Comparison of ENCODE assay signal across 26 cellular contexts in the genomic region with DNA sequence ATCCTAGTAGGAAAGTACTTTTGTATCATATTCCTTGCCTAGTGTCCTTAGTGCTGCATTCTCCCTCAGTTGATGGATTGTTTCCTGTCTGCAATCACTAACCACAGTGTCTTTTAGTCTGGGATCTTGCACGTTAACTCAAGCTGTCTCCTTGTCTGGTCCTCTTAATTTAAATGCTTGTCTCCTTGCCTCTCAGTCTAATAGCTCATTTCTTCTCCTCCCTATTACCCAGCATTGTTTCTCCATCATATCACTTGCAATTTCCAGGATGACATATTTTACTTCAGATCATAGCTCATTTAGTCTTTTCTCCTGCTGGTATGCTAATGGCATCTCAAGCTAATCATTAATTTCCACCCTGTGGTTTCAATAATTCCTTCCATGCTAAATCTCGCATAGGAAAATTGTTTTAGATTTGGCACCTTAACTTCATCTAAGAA.
DNase-seq lines count a peak whose midpoint lies in the region; ATAC-seq, FAIRE-seq and TF ChIP-seq lines count a peak whose summit lies in the region.
"Had no signal": no experiment of that assay in that cellular context is flagged by ENCODE, and none has a peak within 500 bp of the region (broad histone marks: within the 10 kb centered on the region; RNA-seq: fewer than 3 reads in every experiment).

No MANE protein-coding gene starts in this region.

- no peak for TF ChIP-seq RAD21 in A549 (conservative IDR thresholded peaks at IDR 0.05 in 1 of 2, IDR thresholded peaks at IDR 0.05 in 1 of 2)

- H3K4me2 ChIP-seq in A549, result no peak overlapping the region
- H3K4me2 ChIP-seq: neural progenitor cell had no signal

- TF ChIP-seq POLR2A in A549 (IDR thresholded peaks at IDR 0.05; ENCODE audit: low read length), result no peak

- H3K4me1 ChIP-seq in A549, result no peaks in the 10 kb centered on the region
- H3K4me1 ChIP-seq: neural progenitor cell, prostate gland had no signal

- H3K9me3 ChIP-seq in A549, result no peaks in the 10 kb centered on the region
- H3K9me3 ChIP-seq: prostate gland had no signal

- peaks cover 11% of the 10 kb centered on the region for H3K9me3 Mint-ChIP-seq in stimulated activated effector memory CD8-positive, alpha-beta T cell treated with anti-CD3 and anti-CD28 coated beads, Interleukin-12 subunit alpha, Interleukin-12 subunit beta, amount 100 ng/mL, for 72 hours
- H3K9me3 Mint-ChIP-seq: mesothelial cell of epicardium had no signal

- H3K4me3 Mint-ChIP-seq in stimulated activated effector memory CD8-positive, alpha-beta T cell treated with anti-CD3 and anti-CD28 coated beads, Interleukin-12 subunit alpha, Interleukin-12 subunit beta, amount 100 ng/mL, for 72 hours, result no peak overlapping the region
- H3K4me3 Mint-ChIP-seq: CD14-positive monocyte, mesothelial cell of epicardium, neural progenitor cell, T-helper 17 cell had no signal

- no peak overlapping the region for H3K27ac ChIP-seq in A549
- H3K27ac ChIP-seq: neural progenitor cell, prostate gland, WERI-Rb-1 had no signal

- DNase-seq in A549 (ENCODE audit: low read depth in 1 of 2, low spot score in 1 of 2), result no peak
- DNase-seq in KBM-7, result peak; percentile 47
- peak; percentile 1 for DNase-seq in astrocyte of the hippocampus (ENCODE audit: low read depth, low spot score)
- peak; percentile 71 for DNase-seq in kidney tubule cell (ENCODE audit: low spot score)
- DNase-seq in activated CD4-positive, alpha-beta T cell treated with anti-CD3 and anti-CD28 coated beads, Interleukin-2, amount 50 U/mL, for 48 hours, result no peak
- DNase-seq in stimulated activated effector memory CD8-positive, alpha-beta T cell treated with anti-CD3 and anti-CD28 coated beads, Interleukin-12 subunit alpha, Interleukin-12 subunit beta, amount 100 ng/mL, for 72 hours (ENCODE audit: low spot score in 2 of 2), result no peak
- no peak for DNase-seq in NCI-H2107 (lab: John Stamatoyannopoulos, UW)
- DNase-seq: activated CD4-positive, alpha-beta T cell treated with anti-CD3 and anti-CD28 coated beads, Interleukin-2, amount 50 U/mL, for 4 hours; activated T-cell treated with anti-CD3 and anti-CD28 coated beads for 4 hours; DMS 273 treated with DMSO at 0.1 percent for 48 hours; hypothalamus; KG1; left cardiac atrium; NCI-H2029; NCI-H526 treated with DMSO at 0.1 percent for 48 hours; OCI-M1; SIG-M5; T-helper 17 cell; WERI-Rb-1 had no signal

- H3K4me3 ChIP-seq in A549, result no peak overlapping the region
- H3K4me3 ChIP-seq: neural progenitor cell, prostate gland had no signal

- H3K4me1 Mint-ChIP-seq in stimulated activated effector memory CD8-positive, alpha-beta T cell treated with anti-CD3 and anti-CD28 coated beads, Interleukin-12 subunit alpha, Interleukin-12 subunit beta, amount 100 ng/mL, for 72 hours, result no peaks in the 10 kb centered on the region
- H3K4me1 Mint-ChIP-seq: CD14-positive monocyte, neural progenitor cell, T-helper 17 cell had no signal

- ATAC-seq in A549 (no peak), HG03196 (IDR thresholded peaks at IDR 0.05; ENCODE audit: unreplicated experiment) (no peak)
- ATAC-seq in stimulated activated effector memory CD8-positive, alpha-beta T cell treated with anti-CD3 and anti-CD28 coated beads, Interleukin-12 subunit alpha, Interleukin-12 subunit beta, amount 100 ng/mL, for 72 hours, result no peak
- ATAC-seq: left cardiac atrium, T-helper 17 cell had no signal

- H3K36me3 Mint-ChIP-seq in stimulated activated effector memory CD8-positive, alpha-beta T cell treated with anti-CD3 and anti-CD28 coated beads, Interleukin-12 subunit alpha, Interleukin-12 subunit beta, amount 100 ng/mL, for 72 hours, result no peaks in the 10 kb centered on the region
- H3K36me3 Mint-ChIP-seq: CD14-positive monocyte, mesothelial cell of epicardium, neural progenitor cell had no signal

- CTCF ChIA-PET in A549 (lab: Yijun Ruan, JAX), result no interaction called here

- TF ChIP-seq EP300 in A549 (IDR thresholded peaks at IDR 0.05), result no peak

- no peak for FAIRE-seq in A549 (lab: Jason Lieb, UNC)
- FAIRE-seq: G401.6, urothelium cell line had no signal

- no peak overlapping the region for H3K27ac Mint-ChIP-seq in stimulated activated effector memory CD8-positive, alpha-beta T cell treated with anti-CD3 and anti-CD28 coated beads, Interleukin-12 subunit alpha, Interleukin-12 subunit beta, amount 100 ng/mL, for 72 hours
- H3K27ac Mint-ChIP-seq: CD14-positive monocyte, mesothelial cell of epicardium, neural progenitor cell, T-helper 17 cell had no signal

- TF ChIP-seq CTCF in A549 (IDR thresholded peaks at IDR 0.05), result no peak

- 11% methylated on average over 2 of the region's 2 CpGs for WGBS in A549 (ENCODE audit: missing lambda C conversion rate)

- POLR2A ChIA-PET in A549 (lab: Yijun Ruan, JAX), result no interaction called here

- in situ Hi-C loops in KBM-7 (cut with MboI; ENCODE audit: low pct_unique_long_range_greater_than_20kb, low sequenced_read_pairs), result no loop called here

TF ChIP-seq in A549, 52 proteins besides CTCF, POLR2A, EP300 and RAD21:
- TF ChIP-seq, protein P1, sequence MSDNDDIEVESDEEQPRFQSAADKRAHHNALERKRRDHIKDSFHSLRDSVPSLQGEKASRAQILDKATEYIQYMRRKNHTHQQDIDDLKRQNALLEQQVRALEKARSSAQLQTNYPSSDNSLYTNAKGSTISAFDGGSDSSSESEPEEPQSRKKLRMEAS (IDR thresholded peaks at IDR 0.05), result no peak
- TF ChIP-seq MAFK (IDR thresholded peaks at IDR 0.05; ENCODE audit: partially characterized antibody), result peak; percentile 3

Comparison
In these comparisons a context has a peak if more than half of its experiments do, and no peak if none do; other contexts are left out.
1. DNase-seq: peak in KBM-7 (single experiment), astrocyte of the hippocampus (single experiment) and kidney tubule cell (single experiment); none in A549 (0 of 2), activated CD4-positive, alpha-beta T cell treated with anti-CD3 and anti-CD28 coated beads, Interleukin-2, amount 50 U/mL, for 48 hours (0 of 2), stimulated activated effector memory CD8-positive, alpha-beta T cell treated with anti-CD3 and anti-CD28 coated beads, Interleukin-12 subunit alpha, Interleukin-12 subunit beta, amount 100 ng/mL, for 72 hours (0 of 2) and NCI-H2107 (single experiment).